Comparison of ENCODE assay signal across 27 cellular contexts in the genomic region with DNA sequence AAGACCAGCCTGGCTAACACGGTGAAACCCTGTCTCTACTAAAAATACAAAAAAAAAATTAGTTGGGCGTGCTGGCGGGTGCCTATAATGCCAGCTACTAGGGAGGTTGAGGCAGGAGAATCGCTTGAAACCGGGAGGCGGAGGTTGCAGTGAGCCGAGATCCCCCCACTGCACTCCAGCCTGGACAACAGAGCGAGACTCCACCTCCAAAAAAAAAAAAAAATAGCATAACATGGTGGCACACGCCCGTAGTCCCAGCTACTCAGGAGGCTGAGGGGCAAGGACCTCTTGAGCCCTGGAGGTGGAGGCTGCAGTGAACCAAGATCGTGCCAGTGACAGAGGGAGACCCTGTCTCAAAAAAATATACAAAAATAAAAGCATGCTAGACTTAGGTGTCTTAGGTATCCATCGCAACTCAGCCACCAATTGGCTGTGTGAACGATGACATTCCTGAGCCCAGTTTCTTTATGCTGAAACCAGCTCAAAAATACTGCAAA. TPM values are rescaled to one million over a fixed set of nuclear protein-coding genes. Genes with fewer than 3 reads are reported as not detected.
DNase-seq lines count a peak whose midpoint lies in the region; ATAC-seq and TF ChIP-seq lines count a peak whose summit lies in the region.
"Had no signal": no experiment of that assay in that cellular context is flagged by ENCODE, and none has a peak within 500 bp of the region (broad histone marks: within the 10 kb centered on the region; RNA-seq: fewer than 3 reads in every experiment).

No MANE protein-coding gene starts in this region.

- H3K9ac ChIP-seq in duodenal mucosa (ENCODE audit: low read depth in 1 of 2, low read length in 2 of 2), result peak overlapping the region in 1 of 2 donors; percentile 24
- H3K9ac ChIP-seq in neural progenitor cell, result no peak overlapping the region

- H4K20me1 ChIP-seq in neural progenitor cell (ENCODE audit: low read depth), result peaks cover 3% of the 10 kb centered on the region

- no peak overlapping the region for H2AFZ ChIP-seq in neural progenitor cell (replicated peaks)

- 85 to 93% (median 88%) methylated on average over 13 of the region's 13 CpGs for whole genome bisulfite sequencing in heart left ventricle, 4 donors

- no peaks in the 10 kb centered on the region for H3K36me3 ChIP-seq in cardiac muscle cell
- no peaks in the 10 kb centered on the region for H3K36me3 ChIP-seq in heart left ventricle
- H3K36me3 ChIP-seq in duodenal mucosa (ENCODE audit: control insufficient read depth in 1 of 2, insufficient read depth in 2 of 2, low read length in 2 of 2), result no peaks in the 10 kb centered on the region
- no peaks in the 10 kb centered on the region for H3K36me3 ChIP-seq in neural progenitor cell
- H3K36me3 ChIP-seq: brain microvascular endothelial cell, gastroesophageal sphincter, prostate gland, SJCRH30 had no signal

- peaks cover 26% of the 10 kb centered on the region for H3K36me3 Mint-ChIP-seq in neural progenitor cell
- H3K36me3 Mint-ChIP-seq: CD4-positive, alpha-beta memory T cell; immature natural killer cell had no signal

- H3K9me3 Mint-ChIP-seq in neural progenitor cell, result peaks cover 12% of the 10 kb centered on the region
- H3K9me3 Mint-ChIP-seq: activated T-helper 2 cell treated with anti-CD3 and anti-CD28 coated beads, Interferon-gamma antibody, Interleukin-2, Interleukin-4, amounts not matched to agents 10 μg/mL and 5 μg/mL and 100 μg/mL, durations not matched to agents 14 hours and 24 hours and 36 hours; CD4-positive, alpha-beta memory T cell; immature natural killer cell had no signal

- no peak for DNase-seq in cardiac muscle cell (ENCODE audit: low read depth in 1 of 2, low spot score in 1 of 2)
- DNase-seq in heart left ventricle, result no peak
- no peak for DNase-seq in neural progenitor cell (ENCODE audit: low spot score)
- DNase-seq in NCI-H748 (lab: John Stamatoyannopoulos, UW; ENCODE audit: unreplicated experiment), result no peak
- DNase-seq in NCI-H2029 treated with DMSO at 0.1 percent for 48 hours (lab: John Stamatoyannopoulos, UW), result no peak
- DNase-seq: activated CD4-positive, alpha-beta T cell treated with anti-CD3 and anti-CD28 coated beads for 36 hours; activated naive CD4-positive, alpha-beta T cell treated with anti-CD3 and anti-CD28 coated beads, Interleukin-2, amount 50 U/mL, for 16 hours; AML-193; brain microvascular endothelial cell; CD4-positive, alpha-beta memory T cell; DMS 273 treated with DMSO at 0.1 percent for 48 hours; hypothalamus; immature natural killer cell; left cardiac atrium; NCI-H446 treated with DMSO at 0.1 percent for 48 hours; stimulated activated CD4-positive, alpha-beta T cell treated with anti-CD3 and anti-CD28 coated beads, Interleukin-15, amount 100 ng/mL, for 24 hours; stimulated activated CD4-positive, alpha-beta T cell treated with anti-CD3 and anti-CD28 coated beads, Interleukin-4, amount 100 ng/mL, for 4 hours; T-helper 9 cell had no signal

- H3K9me3 ChIP-seq in cardiac muscle cell (ENCODE audit: low read depth), result no peaks in the 10 kb centered on the region
- H3K9me3 ChIP-seq in heart left ventricle, result no peaks in the 10 kb centered on the region
- no peaks in the 10 kb centered on the region for H3K9me3 ChIP-seq in duodenal mucosa (ENCODE audit: control insufficient read depth in 1 of 2, low read length in 2 of 2)
- no peaks in the 10 kb centered on the region for H3K9me3 ChIP-seq in neural progenitor cell (ENCODE audit: low read depth)
- H3K9me3 ChIP-seq: gastroesophageal sphincter, prostate gland, SJCRH30 had no signal

- H3K27ac ChIP-seq in cardiac muscle cell (peak overlapping the region; percentile 42), heart left ventricle (no peak overlapping the region), duodenal mucosa (ENCODE audit: low read depth, low read length) (peak overlapping the region; percentile 35), neural progenitor cell (no peak overlapping the region)
- H3K27ac ChIP-seq: brain microvascular endothelial cell, gastroesophageal sphincter, SJCRH30 had no signal

- H3K27me3 ChIP-seq in cardiac muscle cell (peaks cover 3% of the 10 kb centered on the region), heart left ventricle (peaks cover 0 to 48% (median 16%) of the 10 kb centered on the region in 9 donors), duodenal mucosa (ENCODE audit: control insufficient read depth in 1 of 2, insufficient read depth in 2 of 2, low read length in 2 of 2) (no peaks in the 10 kb centered on the region), neural progenitor cell (no peaks in the 10 kb centered on the region)
- H3K27me3 ChIP-seq: brain microvascular endothelial cell, SJCRH30 had no signal

- intact Hi-C loops in heart left ventricle (cut with DNase I), result no loop called here

- H3K4me1 ChIP-seq in cardiac muscle cell (ENCODE audit: low read depth), result peaks cover 13% of the 10 kb centered on the region
- peaks cover 0 to 5% (median 0%) of the 10 kb centered on the region in 12 donors for H3K4me1 ChIP-seq in heart left ventricle
- H3K4me1 ChIP-seq in duodenal mucosa (ENCODE audit: control insufficient read depth in 1 of 2, insufficient read depth in 2 of 2, low read length in 2 of 2), result peaks cover 4 to 8% of the 10 kb centered on the region in 2 donors
- H3K4me1 ChIP-seq in neural progenitor cell, result peaks cover 44% of the 10 kb centered on the region
- H3K4me1 ChIP-seq: prostate gland, SJCRH30 had no signal

- peaks cover 95% of the 10 kb centered on the region for H3K79me2 ChIP-seq in neural progenitor cell (ENCODE audit: low read depth)

- ATAC-seq in heart left ventricle, result no peak
- ATAC-seq in HG03045 (IDR thresholded peaks at IDR 0.05; ENCODE audit: unreplicated experiment), result no peak
- no peak for ATAC-seq in HG02610 (IDR thresholded peaks at IDR 0.05; ENCODE audit: unreplicated experiment)
- ATAC-seq: activated CD4-positive, alpha-beta T cell treated with anti-CD3 and anti-CD28 coated beads for 36 hours; gastroesophageal sphincter; left cardiac atrium had no signal

- TF ChIP-seq POLR2A in heart left ventricle (IDR thresholded peaks at IDR 0.05), result no peak

- peaks cover 18% of the 10 kb centered on the region for H3F3A ChIP-seq in neural progenitor cell (ENCODE audit: low read depth)

- no peak overlapping the region for H3K4me3 ChIP-seq in cardiac muscle cell
- no peak overlapping the region for H3K4me3 ChIP-seq in heart left ventricle
- H3K4me3 ChIP-seq in duodenal mucosa (ENCODE audit: low read depth in 1 of 2, low read length in 2 of 2), result peak overlapping the region in 1 of 2 donors; percentile 14
- H3K4me3 ChIP-seq in neural progenitor cell, result no peak overlapping the region
- H3K4me3 ChIP-seq: gastroesophageal sphincter, prostate gland, SJCRH30 had no signal

- peak overlapping the region; percentile 24 for H3K4me2 ChIP-seq in neural progenitor cell

- peaks cover 57% of the 10 kb centered on the region for H3K4me1 Mint-ChIP-seq in neural progenitor cell

- TF ChIP-seq CTCF in cardiac muscle cell (IDR thresholded peaks at IDR 0.05; ENCODE audit: low read depth, low read length), result no peak
- no peak for TF ChIP-seq CTCF in heart left ventricle (IDR thresholded peaks at IDR 0.05)
- TF ChIP-seq CTCF in neural progenitor cell (IDR thresholded peaks at IDR 0.05), result no peak

- no peak overlapping the region for H3K4me3 Mint-ChIP-seq in neural progenitor cell
- H3K4me3 Mint-ChIP-seq: activated CD4-positive, alpha-beta T cell treated with anti-CD3 and anti-CD28 coated beads for 36 hours; CD4-positive, alpha-beta memory T cell; immature natural killer cell had no signal

- no peak overlapping the region for H3K27ac Mint-ChIP-seq in neural progenitor cell
- H3K27ac Mint-ChIP-seq: activated CD4-positive, alpha-beta T cell treated with anti-CD3 and anti-CD28 coated beads for 36 hours; activated T-helper 2 cell treated with anti-CD3 and anti-CD28 coated beads, Interferon-gamma antibody, Interleukin-2, Interleukin-4, amounts not matched to agents 10 μg/mL and 5 μg/mL and 100 μg/mL, durations not matched to agents 14 hours and 24 hours and 36 hours; CD4-positive, alpha-beta memory T cell; immature natural killer cell had no signal

- peaks cover 3% of the 10 kb centered on the region for H3K27me3 Mint-ChIP-seq in neural progenitor cell (ENCODE audit: insufficient read depth, low read depth)

RNA-seq across cellular contexts. Expression of a gene that starts 6.2 kb away (rescaled TPM):
- 6.2 and 7.8 TPM in 2 replicates for total RNA-seq in cardiac muscle cell
- polyA plus RNA-seq in cardiac muscle cell, result 2.7 and 6.2 TPM in 2 replicates
- total RNA-seq in heart left ventricle, result 1 to 10 TPM in 1 of 9 donors, under 1 TPM in 8; 0.09 to 2.7 (median 0.24) TPM
- polyA plus RNA-seq in heart left ventricle, result under 1 TPM; 0.07 to 0.23 TPM
- 28.8 and 32.0 TPM in 2 replicates for total RNA-seq in neural progenitor cell (ENCODE audit: low replicate concordance)
- total RNA-seq: CD4-positive, alpha-beta memory T cell; endothelial cell of umbilical vein; IMR-90 had no signal
- polyA plus RNA-seq: IMR-90 had no signal

Comparison
In these comparisons a context has a peak if more than half of its experiments do, and no peak if none do; other contexts are left out.
1. H3K27ac ChIP-seq: peak in cardiac muscle cell (single experiment) and duodenal mucosa (single experiment); none in heart left ventricle (0 of 12) and neural progenitor cell (single experiment).